ENCODE assay signal across 16 cellular contexts in the genomic region with DNA sequence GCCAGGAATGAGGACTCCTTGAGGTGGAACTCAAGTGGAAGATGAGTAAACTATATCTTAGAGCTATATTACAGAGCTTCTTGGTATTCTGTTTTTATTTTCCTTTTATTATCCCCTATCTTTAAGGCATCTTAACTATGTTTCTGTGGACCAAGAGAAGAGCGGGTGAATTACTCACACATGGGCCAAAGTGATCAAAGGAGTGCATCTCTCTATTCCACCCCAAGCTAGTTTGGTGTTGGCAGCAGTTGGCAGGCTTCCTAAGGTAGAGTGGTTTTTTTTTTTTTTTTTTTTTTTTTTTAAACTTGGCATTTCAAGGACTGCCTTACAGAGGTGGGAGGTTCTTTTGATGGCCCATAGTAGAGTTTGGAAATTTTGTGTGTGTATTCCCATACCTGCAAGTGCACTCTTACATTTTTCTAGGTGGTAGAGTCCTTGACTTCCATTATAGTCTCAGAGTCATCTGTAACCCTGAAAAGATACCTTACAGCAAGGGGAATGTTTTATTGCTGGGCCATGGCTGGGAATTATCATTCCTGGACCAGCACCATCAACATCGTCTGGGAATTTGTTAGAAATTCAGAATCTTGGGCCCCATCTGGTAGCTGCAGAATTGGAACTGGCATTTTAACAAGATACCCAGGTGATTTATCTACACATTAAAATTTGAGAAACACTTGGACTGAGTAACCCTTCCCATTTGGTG. TPM values are rescaled to one million over a fixed set of nuclear protein-coding genes. Genes with fewer than 3 reads are reported as not detected.
DNase-seq lines count a peak whose midpoint lies in the region; ATAC-seq and TF ChIP-seq lines count a peak whose summit lies in the region.
"Had no signal": no experiment of that assay in that cellular context is flagged by ENCODE, and none has a peak within 500 bp of the region (broad histone marks: within the 10 kb centered on the region; RNA-seq: fewer than 3 reads in every experiment).

No MANE protein-coding gene starts in this region.

- intact Hi-C loops in activated CD4-positive, alpha-beta memory T cell treated with anti-CD3 and anti-CD28 coated beads for 36 hours (cut with micrococcal nuclease): loop anchor here (10.0 kb wide), 2 partner anchors 206 to 364 kb away; no protein-coding TSS in a partner anchor
- intact Hi-C loops in HCT116 (cut with micrococcal nuclease): no loop called here
- intact Hi-C loops in head of caudate nucleus (cut with DNase I): no loop called here

- no peak overlapping the region for H2AFZ ChIP-seq in HCT116 (ENCODE audit: low read depth, low read length, poor library complexity, severe bottlenecking)
- H2AFZ ChIP-seq: parathyroid adenoma had no signal

- H3K27me3 ChIP-seq in HCT116 (ENCODE audit: insufficient read depth, low read length): no peaks in the 10 kb centered on the region
- no peaks in the 10 kb centered on the region for H3K27me3 ChIP-seq in SJSA1 (replicated peaks)
- H3K27me3 ChIP-seq in mucosa of rectum (ENCODE audit: control insufficient read depth in 2 of 2, insufficient read depth in 2 of 2, low read length in 2 of 2): no peaks in the 10 kb centered on the region

- TF ChIP-seq POLR2A in HCT116 (IDR thresholded peaks at IDR 0.05; ENCODE audit: borderline replicate concordance, extremely low read depth, insufficient read depth, insufficient read length): no peak

- H3K27ac ChIP-seq in HCT116 (ENCODE audit: low read depth, low read length): peak overlapping the region; percentile 89
- peak overlapping the region; percentile 36 for H3K27ac ChIP-seq in SJSA1
- H3K27ac ChIP-seq in mucosa of rectum (ENCODE audit: low read depth in 2 of 2, low read length in 2 of 2): peak overlapping the region; percentile 89 to 92
- H3K27ac ChIP-seq: lower lobe of right lung, parathyroid adenoma had no signal

- no peaks in the 10 kb centered on the region for H3K27me3 Mint-ChIP-seq in activated CD4-positive, alpha-beta memory T cell treated with anti-CD3 and anti-CD28 coated beads for 36 hours
- no peaks in the 10 kb centered on the region for H3K27me3 Mint-ChIP-seq in activated CD4-positive, alpha-beta memory T cell treated with anti-CD3 and anti-CD28 coated beads, Interleukin-2, amount 10 ng/mL, durations not matched to agents 7 days and 5 days
- H3K27me3 Mint-ChIP-seq: CD4-positive, alpha-beta T cell; naive thymus-derived CD4-positive, alpha-beta T cell had no signal

- H3K4me3 ChIP-seq in HCT116 (replicated peaks in 1 of 2; ENCODE audit: low read depth in 1 of 2, low read length in 2 of 2) (peak overlapping the region; percentile 3 to 34; a peak in 3 of 4 replicates), SJSA1 (no peak overlapping the region), mucosa of rectum (ENCODE audit: low read length in 2 of 2) (peak overlapping the region; percentile 27 to 46)
- H3K4me3 ChIP-seq: lower lobe of right lung had no signal

- no peak for TF ChIP-seq CTCF in HCT116 (IDR thresholded peaks at IDR 0.05 in 2 of 3, conservative IDR thresholded peaks at IDR 0.05 in 1 of 3; ENCODE audit: borderline replicate concordance in 1 of 3, insufficient read depth in 1 of 3, low read depth in 2 of 3, low read length in 2 of 3)

- CTCF ChIA-PET in activated CD4-positive, alpha-beta memory T cell treated with anti-CD3 and anti-CD28 coated beads for 36 hours (lab: Charles Lee): interaction anchor here (0.6 to 4.8 kb wide), 6 partner anchors 46 to 771 kb away, joined by 3 to 29 read pairs (median 4); a partner anchor contains a TSS
- CTCF ChIA-PET in activated CD4-positive, alpha-beta memory T cell treated with anti-CD3 and anti-CD28 coated beads, Interleukin-2, amount 10 ng/mL, durations not matched to agents 7 days and 5 days (lab: Charles Lee): interaction anchor here (0.7 to 2.8 kb wide), 5 partner anchors 9 to 108 kb away, joined by 3 to 8 read pairs (median 5); no protein-coding TSS in a partner anchor
- CTCF ChIA-PET in HCT116 (lab: Charles Lee): interaction anchor here (0.7 to 1.8 kb wide), 6 partner anchors 46 to 108 kb away, joined by 3 to 7 read pairs (median 4); a partner anchor contains a TSS

- H3K9ac ChIP-seq in HCT116 (ENCODE audit: low read length): peak overlapping the region; percentile 31
- H3K9ac ChIP-seq in mucosa of rectum (ENCODE audit: low read depth in 1 of 2, low read length in 2 of 2): peak overlapping the region; percentile 35 to 59
- H3K9ac ChIP-seq: parathyroid adenoma had no signal

- no peaks in the 10 kb centered on the region for H3K36me3 Mint-ChIP-seq in activated CD4-positive, alpha-beta memory T cell treated with anti-CD3 and anti-CD28 coated beads for 36 hours
- no peaks in the 10 kb centered on the region for H3K36me3 Mint-ChIP-seq in activated CD4-positive, alpha-beta memory T cell treated with anti-CD3 and anti-CD28 coated beads, Interleukin-2, amount 10 ng/mL, durations not matched to agents 7 days and 5 days (ENCODE audit: low read depth)

- BruUV-seq in HCT116 (replicated peaks; lab: Mats Ljungman, UMichigan): no TSS peak

- H3K4me2 ChIP-seq in HCT116 (ENCODE audit: low read length): peak overlapping the region; percentile 84

- POLR2A ChIA-PET in activated CD4-positive, alpha-beta memory T cell treated with anti-CD3 and anti-CD28 coated beads for 36 hours (lab: Charles Lee): interaction anchor here (0.8 to 3.2 kb wide), 5 partner anchors 20 to 51 kb away, joined by 3 to 22 read pairs (median 5); a partner anchor contains a TSS
- POLR2A ChIA-PET in activated CD4-positive, alpha-beta memory T cell treated with anti-CD3 and anti-CD28 coated beads, Interleukin-2, amount 10 ng/mL, durations not matched to agents 7 days and 5 days (lab: Charles Lee): interaction anchor here (0.6 to 4.8 kb wide), 4 partner anchors 21 to 1244 kb away, joined by 4 to 24 read pairs (median 6); a partner anchor contains a TSS
- POLR2A ChIA-PET in HCT116 (lab: Charles Lee): interaction anchor here (1.0 to 1.3 kb wide), 2 partner anchors 15 to 36 kb away, joined by 3 read pairs; no protein-coding TSS in a partner anchor

- H3K36me3 ChIP-seq in HCT116 (ENCODE audit: control insufficient read depth in 1 of 2, insufficient read depth in 2 of 2, low read length in 2 of 2) (no peaks in the 10 kb centered on the region), SJSA1 (no peaks in the 10 kb centered on the region), mucosa of rectum (ENCODE audit: control insufficient read depth in 2 of 2, insufficient read depth in 2 of 2, low read length in 2 of 2) (no peaks in the 10 kb centered on the region)
- H3K36me3 ChIP-seq: lower lobe of right lung had no signal

- no peaks in the 10 kb centered on the region for H3K9me3 ChIP-seq in HCT116 (ENCODE audit: control insufficient read depth in 1 of 2, insufficient read depth in 1 of 2, low read depth in 1 of 2, low read length in 2 of 2)
- H3K9me3 ChIP-seq in SJSA1 (replicated peaks): no peaks in the 10 kb centered on the region; the same call in 1 of the 2 replicates
- no peaks in the 10 kb centered on the region for H3K9me3 ChIP-seq in mucosa of rectum (ENCODE audit: control insufficient read depth in 2 of 2, low read length in 2 of 2)
- H3K9me3 ChIP-seq: lower lobe of right lung had no signal

- peak overlapping the region; percentile 3 for H3K27ac Mint-ChIP-seq in activated CD4-positive, alpha-beta memory T cell treated with anti-CD3 and anti-CD28 coated beads for 36 hours
- H3K27ac Mint-ChIP-seq in activated CD4-positive, alpha-beta memory T cell treated with anti-CD3 and anti-CD28 coated beads, Interleukin-2, amount 10 ng/mL, durations not matched to agents 7 days and 5 days: no peak overlapping the region
- H3K27ac Mint-ChIP-seq: CD4-positive, alpha-beta T cell had no signal

- RAD21 ChIA-PET in HCT116 (lab: Charles Lee; ENCODE audit: low non-redundant PET in 1 of 2, low total read pairs in 2 of 2, uncharacterized antibody in 2 of 2, unreplicated experiment in 2 of 2): interaction anchor here in 1 of 2 experiments (0.7 kb wide), 1 partner anchor 73 kb away, joined by 5 read pairs; no protein-coding TSS in a partner anchor

- no peaks in the 10 kb centered on the region for H3K9me3 Mint-ChIP-seq in activated CD4-positive, alpha-beta memory T cell treated with anti-CD3 and anti-CD28 coated beads for 36 hours
- no peaks in the 10 kb centered on the region for H3K9me3 Mint-ChIP-seq in activated CD4-positive, alpha-beta memory T cell treated with anti-CD3 and anti-CD28 coated beads, Interleukin-2, amount 10 ng/mL, durations not matched to agents 7 days and 5 days
- H3K9me3 Mint-ChIP-seq: CD4-positive, alpha-beta T cell had no signal

- H3K9me2 ChIP-seq in HCT116 (ENCODE audit: insufficient read depth): no peaks in the 10 kb centered on the region

- peaks cover 30% of the 10 kb centered on the region for H3K79me2 ChIP-seq in HCT116 (ENCODE audit: insufficient read depth, low read length)

- H3K4me3 Mint-ChIP-seq in activated CD4-positive, alpha-beta memory T cell treated with anti-CD3 and anti-CD28 coated beads for 36 hours: no peak overlapping the region
- H3K4me3 Mint-ChIP-seq in activated CD4-positive, alpha-beta memory T cell treated with anti-CD3 and anti-CD28 coated beads, Interleukin-2, amount 10 ng/mL, durations not matched to agents 7 days and 5 days: no peak overlapping the region
- H3K4me3 Mint-ChIP-seq: CD4-positive, alpha-beta T cell; naive thymus-derived CD4-positive, alpha-beta T cell had no signal

- H3K4me1 Mint-ChIP-seq in activated CD4-positive, alpha-beta memory T cell treated with anti-CD3 and anti-CD28 coated beads for 36 hours (ENCODE audit: low read depth): peaks cover 71% of the 10 kb centered on the region
- H3K4me1 Mint-ChIP-seq in activated CD4-positive, alpha-beta memory T cell treated with anti-CD3 and anti-CD28 coated beads, Interleukin-2, amount 10 ng/mL, durations not matched to agents 7 days and 5 days: peaks cover 67% of the 10 kb centered on the region

- ATAC-seq in HCT116: peak; percentile 39

- no peak for TF ChIP-seq RAD21 in HCT116 (IDR thresholded peaks at IDR 0.05; ENCODE audit: low read depth)

- H3K4me1 ChIP-seq in HCT116 (ENCODE audit: control insufficient read depth in 1 of 2, insufficient read depth in 2 of 2, low read length in 2 of 2) (peaks cover 92 to 100% of the 10 kb centered on the region in 2 experiments), SJSA1 (replicated peaks) (peaks cover 85% of the 10 kb centered on the region), mucosa of rectum (ENCODE audit: control insufficient read depth in 2 of 2, insufficient read depth in 2 of 2, low read length in 2 of 2) (peaks cover 67 to 93% of the 10 kb centered on the region in 2 donors)

- H4K20me1 ChIP-seq in HCT116 (ENCODE audit: insufficient read depth): no peaks in the 10 kb centered on the region

- DNase-seq in activated CD4-positive, alpha-beta memory T cell treated with anti-CD3 and anti-CD28 coated beads for 36 hours: no peak
- DNase-seq in activated CD4-positive, alpha-beta memory T cell treated with anti-CD3 and anti-CD28 coated beads, Interleukin-2, amount 10 ng/mL, durations not matched to agents 7 days and 5 days: no peak
- no peak for DNase-seq in HCT116 (ENCODE audit: low read depth, low spot score)
- DNase-seq in SJSA1 (ENCODE audit: low read depth in 1 of 2, low spot score in 2 of 2): no peak
- no peak for DNase-seq in cerebellum (ENCODE audit: low spot score)
- DNase-seq in head of caudate nucleus: no peak
- no peak for DNase-seq in OCI-M1 (lab: John Stamatoyannopoulos, UW)
- DNase-seq: activated CD4-positive, alpha-beta T cell treated with anti-CD3 and anti-CD28 coated beads for 4 hours; amygdala; CD4-positive, alpha-beta T cell; DND-41; lower lobe of right lung; naive thymus-derived CD4-positive, alpha-beta T cell; NCI-H187 treated with DMSO at 0.1 percent for 48 hours had no signal

RNA-seq across cellular contexts. Expression of a gene that starts 51.0 kb away (rescaled TPM):
- total RNA-seq in activated CD4-positive, alpha-beta memory T cell treated with anti-CD3 and anti-CD28 coated beads for 36 hours: 10 to 100 TPM; 16.4 to 16.9 TPM
- 10 to 100 TPM; 14.8 to 17.1 TPM for total RNA-seq in activated CD4-positive, alpha-beta memory T cell treated with anti-CD3 and anti-CD28 coated beads, Interleukin-2, amount 10 ng/mL, durations not matched to agents 7 days and 5 days
- total RNA-seq in HCT116 (2021; ENCODE audit: unreplicated experiment): 34.5 TPM
- polyA plus RNA-seq in HCT116 (2012): 8.3 and 11.5 TPM in 2 replicates
- total RNA-seq in SJSA1 (2014; rRNA removed; shearing (Covaris generic)): 7.6 and 10.2 TPM in 2 replicates
- 35.5 TPM for total RNA-seq in cerebellum

Comparison
In these comparisons a context has a peak if more than half of its experiments do, and no peak if none do; other contexts are left out.
1. H3K27ac ChIP-seq: peak in every context shown above with its lines; median percentile 90 in mucosa of rectum; 89 in HCT116; 36 in SJSA1.